ENCODE assay signal across 8 cellular contexts in the genomic region with DNA sequence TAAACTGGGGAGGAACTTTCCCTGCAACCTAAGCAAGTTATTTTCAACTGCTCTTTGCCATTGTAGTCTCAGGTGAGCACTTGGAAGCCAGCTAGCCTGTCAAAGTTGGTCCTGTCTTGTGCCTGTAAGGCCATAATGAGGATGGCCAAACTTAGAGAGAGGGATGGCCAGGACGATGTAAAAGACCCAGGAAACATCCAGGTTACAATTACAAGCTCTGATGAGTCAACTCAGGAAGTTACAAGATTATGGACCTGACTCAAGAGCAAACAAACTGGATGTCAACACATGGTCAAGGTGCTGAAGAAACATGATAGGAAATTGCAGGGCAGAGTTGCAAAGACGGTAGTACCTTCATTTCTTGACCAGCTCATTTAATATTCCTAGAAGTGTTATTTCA. TPM values are rescaled to one million over a fixed set of nuclear protein-coding genes. Genes with fewer than 3 reads are reported as not detected.
DNase-seq lines count a peak whose midpoint lies in the region; ATAC-seq and TF ChIP-seq lines count a peak whose summit lies in the region.

No MANE protein-coding gene starts in this region.

- CTCF ChIA-PET in PC-9 (lab: Charles Lee) = interaction anchor here (0.7 to 2.1 kb wide), 4 partner anchors 11 to 59 kb away, joined by 3 to 7 read pairs (median 4); a partner anchor contains a TSS

- peak overlapping the region; percentile 88 for H3K27ac ChIP-seq in PC-9

- peaks cover 34% of the 10 kb centered on the region for H3K36me3 ChIP-seq in PC-9 (ENCODE audit: low read depth)

- ATAC-seq in HG03520 (IDR thresholded peaks at IDR 0.05; ENCODE audit: unreplicated experiment) (no peak), sciatic nerve (no peak)

- H3K9me3 ChIP-seq in PC-9 (ENCODE audit: insufficient read depth, low read depth) = no peaks in the 10 kb centered on the region

- peak overlapping the region; percentile 85 for H3K4me2 ChIP-seq in PC-9

- TSS peak; percentile 26 for BruUV-seq in PC-9 (replicated peaks; lab: Mats Ljungman, UMichigan)

- no peaks in the 10 kb centered on the region for H3K9me2 ChIP-seq in PC-9 (ENCODE audit: insufficient read depth)

- DNase-seq in GM04504 (ENCODE audit: low read depth) (peak; percentile 5), PC-9 (peak in 1 of 2 experiments; percentile 97), epithelial cell of esophagus (ENCODE audit: low read depth) (peak; percentile 86), retinal pigment epithelial cell (ENCODE audit: low read depth) (no peak), mesenteric fat pad (ENCODE audit: low spot score) (no peak), sciatic nerve (ENCODE audit: low spot score) (no peak)
- no peak for DNase-seq in stimulated activated CD4-positive, alpha-beta T cell treated with anti-CD3 and anti-CD28 coated beads, Interleukin-4, amount 100 ng/mL, for 4 hours

- POLR2A ChIA-PET in PC-9 (lab: Charles Lee; ENCODE audit: unreplicated experiment) = interaction anchor here (0.6 to 0.9 kb wide), 6 partner anchors 10 to 1656 kb away, joined by 3 to 5 read pairs (median 4); a partner anchor contains a TSS

- H3K27me3 ChIP-seq in PC-9 (ENCODE audit: insufficient read depth, low read depth) = no peaks in the 10 kb centered on the region

- H3K4me3 ChIP-seq in PC-9 = peak overlapping the region; percentile 98
- H3K4me3 ChIP-seq in epithelial cell of esophagus (ENCODE audit: low read length) = peak overlapping the region; percentile 68
- H3K4me3 ChIP-seq in retinal pigment epithelial cell (ENCODE audit: low read length) = peak overlapping the region; percentile 70

- intact Hi-C loops in PC-9 (cut with micrococcal nuclease; ENCODE audit: unreplicated experiment) = loop anchor here (10.0 kb wide), 2 partner anchors 203 to 393 kb away; a partner anchor contains a TSS
- intact Hi-C loops in sciatic nerve (cut with DNase I) = no loop called here

- TF ChIP-seq CTCF in PC-9 (conservative IDR thresholded peaks at IDR 0.05) (no peak), epithelial cell of esophagus (IDR thresholded peaks at IDR 0.05; ENCODE audit: insufficient read depth, low read depth, low read length, missing control alignments) (no peak), retinal pigment epithelial cell (conservative IDR thresholded peaks at IDR 0.05; ENCODE audit: low read depth, low read length) (no peak)

- H3K79me2 ChIP-seq in PC-9 (ENCODE audit: low read depth) = peaks cover 65% of the 10 kb centered on the region

- no peak overlapping the region for H2AFZ ChIP-seq in PC-9

- H4K20me1 ChIP-seq in PC-9 (ENCODE audit: insufficient read depth) = peaks cover 31% of the 10 kb centered on the region

- peaks cover 50% of the 10 kb centered on the region for H3K4me1 ChIP-seq in PC-9 (replicated peaks; ENCODE audit: insufficient read depth)

- H3F3A ChIP-seq in PC-9 (ENCODE audit: insufficient read depth, low read depth) = peaks cover 41% of the 10 kb centered on the region

RNA-seq across cellular contexts. Expression of a gene that starts 1.6 kb away (rescaled TPM):
- total RNA-seq in PC-9 (2021) (79.3 and 94.7 TPM in 2 replicates), mesenteric fat pad (40.4 TPM), sciatic nerve (55.5 TPM)

RNA-seq across cellular contexts. Expression of a gene that starts 6.6 kb away (rescaled TPM):
- 102 and 110 TPM in 2 replicates for total RNA-seq in PC-9 (2021)
- total RNA-seq in mesenteric fat pad = 53.8 TPM
- 54.6 TPM for total RNA-seq in sciatic nerve

RNA-seq across cellular contexts. Expression of a gene that starts 25.6 kb away (rescaled TPM):
- total RNA-seq in PC-9 (2021) = 106 and 120 TPM in 2 replicates
- 71.1 TPM for total RNA-seq in mesenteric fat pad
- total RNA-seq in sciatic nerve = 35.3 TPM

RNA-seq across cellular contexts. Expression of a gene that starts 48.5 kb away (rescaled TPM):
- total RNA-seq in PC-9 (2021) = 169 and 220 TPM in 2 replicates
- total RNA-seq in mesenteric fat pad = 286 TPM
- 207 TPM for total RNA-seq in sciatic nerve

RNA-seq across cellular contexts. Expression of a gene that starts 50.9 kb away (rescaled TPM):
- total RNA-seq in PC-9 (2021) (58.9 and 61.8 TPM in 2 replicates), mesenteric fat pad (18.9 TPM), sciatic nerve (31.4 TPM)

Comparison
In these comparisons a context has a peak if more than half of its experiments do, and no peak if none do; other contexts are left out.
1. DNase-seq: peak in GM04504 (single experiment) and epithelial cell of esophagus (single experiment); none in retinal pigment epithelial cell (single experiment), stimulated activated CD4-positive, alpha-beta T cell treated with anti-CD3 and anti-CD28 coated beads, Interleukin-4, amount 100 ng/mL, for 4 hours (0 of 2), mesenteric fat pad (single experiment) and sciatic nerve (single experiment).
2. Peak in every context shown above with its lines, with median percentiles within 50 percentile points of each other: H3K4me3 ChIP-seq.